Comparison of ENCODE assay signal across 1 cellular context in genomic region chr21:45875881-45876280, GRCh38.
TF ChIP-seq lines count a peak whose summit lies in the region.

No MANE protein-coding gene starts in this region.

TF ChIP-seq in WTC11, 78 proteins besides CTCF, POLR2A, EP300 and RAD21 (continued from another document):
- TF ChIP-seq, protein P1, sequence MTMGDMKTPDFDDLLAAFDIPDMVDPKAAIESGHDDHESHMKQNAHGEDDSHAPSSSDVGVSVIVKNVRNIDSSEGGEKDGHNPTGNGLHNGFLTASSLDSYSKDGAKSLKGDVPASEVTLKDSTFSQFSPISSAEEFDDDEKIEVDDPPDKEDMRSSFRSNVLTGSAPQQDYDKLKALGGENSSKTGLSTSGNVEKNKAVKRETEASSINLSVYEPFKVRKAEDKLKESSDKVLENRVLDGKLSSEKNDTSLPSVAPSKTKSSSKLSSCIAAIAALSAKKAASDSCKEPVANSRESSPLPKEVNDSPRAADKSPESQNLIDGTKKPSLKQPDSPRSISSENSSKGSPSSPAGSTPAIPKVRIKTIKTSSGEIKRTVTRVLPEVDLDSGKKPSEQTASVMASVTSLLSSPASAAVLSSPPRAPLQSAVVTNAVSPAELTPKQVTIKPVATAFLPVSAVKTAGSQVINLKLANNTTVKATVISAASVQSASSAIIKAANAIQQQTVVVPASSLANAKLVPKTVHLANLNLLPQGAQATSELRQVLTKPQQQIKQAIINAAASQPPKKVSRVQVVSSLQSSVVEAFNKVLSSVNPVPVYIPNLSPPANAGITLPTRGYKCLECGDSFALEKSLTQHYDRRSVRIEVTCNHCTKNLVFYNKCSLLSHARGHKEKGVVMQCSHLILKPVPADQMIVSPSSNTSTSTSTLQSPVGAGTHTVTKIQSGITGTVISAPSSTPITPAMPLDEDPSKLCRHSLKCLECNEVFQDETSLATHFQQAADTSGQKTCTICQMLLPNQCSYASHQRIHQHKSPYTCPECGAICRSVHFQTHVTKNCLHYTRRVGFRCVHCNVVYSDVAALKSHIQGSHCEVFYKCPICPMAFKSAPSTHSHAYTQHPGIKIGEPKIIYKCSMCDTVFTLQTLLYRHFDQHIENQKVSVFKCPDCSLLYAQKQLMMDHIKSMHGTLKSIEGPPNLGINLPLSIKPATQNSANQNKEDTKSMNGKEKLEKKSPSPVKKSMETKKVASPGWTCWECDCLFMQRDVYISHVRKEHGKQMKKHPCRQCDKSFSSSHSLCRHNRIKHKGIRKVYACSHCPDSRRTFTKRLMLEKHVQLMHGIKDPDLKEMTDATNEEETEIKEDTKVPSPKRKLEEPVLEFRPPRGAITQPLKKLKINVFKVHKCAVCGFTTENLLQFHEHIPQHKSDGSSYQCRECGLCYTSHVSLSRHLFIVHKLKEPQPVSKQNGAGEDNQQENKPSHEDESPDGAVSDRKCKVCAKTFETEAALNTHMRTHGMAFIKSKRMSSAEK (CRISPR knock-in tag; IDR thresholded peaks at IDR 0.05; ENCODE audit: borderline replicate concordance) = no peak
- TF ChIP-seq TCF7 (CRISPR knock-in tag; IDR thresholded peaks at IDR 0.05; ENCODE audit: low read depth) = no peak
- TF ChIP-seq HMGA2 (CRISPR knock-in tag; IDR thresholded peaks at IDR 0.05) = no peak
- no peak for TF ChIP-seq ZNF671 (CRISPR knock-in tag; IDR thresholded peaks at IDR 0.05)
- no peak for TF ChIP-seq ZNF219 (CRISPR knock-in tag; IDR thresholded peaks at IDR 0.05; ENCODE audit: borderline replicate concordance)
- no peak for TF ChIP-seq ZBTB43 (CRISPR knock-in tag; IDR thresholded peaks at IDR 0.05)
- no peak for TF ChIP-seq ZNF416 (CRISPR knock-in tag; IDR thresholded peaks at IDR 0.05)
- TF ChIP-seq ZNF263 (CRISPR knock-in tag; IDR thresholded peaks at IDR 0.05; ENCODE audit: low read depth) = no peak
- TF ChIP-seq, protein P2, sequence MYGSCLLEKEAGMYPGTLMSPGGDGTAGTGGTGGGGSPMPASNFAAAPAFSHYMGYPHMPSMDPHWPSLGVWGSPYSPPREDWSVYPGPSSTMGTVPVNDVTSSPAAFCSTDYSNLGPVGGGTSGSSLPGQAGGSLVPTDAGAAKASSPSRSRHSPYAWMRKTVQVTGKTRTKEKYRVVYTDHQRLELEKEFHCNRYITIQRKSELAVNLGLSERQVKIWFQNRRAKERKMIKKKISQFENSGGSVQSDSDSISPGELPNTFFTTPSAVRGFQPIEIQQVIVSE (CRISPR knock-in tag; IDR thresholded peaks at IDR 0.05; ENCODE audit: borderline replicate concordance) = no peak
- TF ChIP-seq GABPB1 (CRISPR knock-in tag; IDR thresholded peaks at IDR 0.05) = no peak
- no peak for TF ChIP-seq IRF2 (CRISPR knock-in tag; IDR thresholded peaks at IDR 0.05; ENCODE audit: borderline replicate concordance, low read depth)
- TF ChIP-seq, protein P3, sequence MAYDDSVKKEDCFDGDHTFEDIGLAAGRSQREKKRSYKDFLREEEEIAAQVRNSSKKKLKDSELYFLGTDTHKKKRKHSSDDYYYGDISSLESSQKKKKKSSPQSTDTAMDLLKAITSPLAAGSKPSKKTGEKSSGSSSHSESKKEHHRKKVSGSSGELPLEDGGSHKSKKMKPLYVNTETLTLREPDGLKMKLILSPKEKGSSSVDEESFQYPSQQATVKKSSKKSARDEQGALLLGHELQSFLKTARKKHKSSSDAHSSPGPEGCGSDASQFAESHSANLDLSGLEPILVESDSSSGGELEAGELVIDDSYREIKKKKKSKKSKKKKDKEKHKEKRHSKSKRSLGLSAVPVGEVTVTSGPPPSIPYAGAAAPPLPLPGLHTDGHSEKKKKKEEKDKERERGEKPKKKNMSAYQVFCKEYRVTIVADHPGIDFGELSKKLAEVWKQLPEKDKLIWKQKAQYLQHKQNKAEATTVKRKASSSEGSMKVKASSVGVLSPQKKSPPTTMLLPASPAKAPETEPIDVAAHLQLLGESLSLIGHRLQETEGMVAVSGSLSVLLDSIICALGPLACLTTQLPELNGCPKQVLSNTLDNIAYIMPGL (CRISPR knock-in tag; IDR thresholded peaks at IDR 0.05) = no peak
- no peak for TF ChIP-seq MXD4 (CRISPR knock-in tag; IDR thresholded peaks at IDR 0.05; ENCODE audit: borderline replicate concordance)
- TF ChIP-seq, protein P4, sequence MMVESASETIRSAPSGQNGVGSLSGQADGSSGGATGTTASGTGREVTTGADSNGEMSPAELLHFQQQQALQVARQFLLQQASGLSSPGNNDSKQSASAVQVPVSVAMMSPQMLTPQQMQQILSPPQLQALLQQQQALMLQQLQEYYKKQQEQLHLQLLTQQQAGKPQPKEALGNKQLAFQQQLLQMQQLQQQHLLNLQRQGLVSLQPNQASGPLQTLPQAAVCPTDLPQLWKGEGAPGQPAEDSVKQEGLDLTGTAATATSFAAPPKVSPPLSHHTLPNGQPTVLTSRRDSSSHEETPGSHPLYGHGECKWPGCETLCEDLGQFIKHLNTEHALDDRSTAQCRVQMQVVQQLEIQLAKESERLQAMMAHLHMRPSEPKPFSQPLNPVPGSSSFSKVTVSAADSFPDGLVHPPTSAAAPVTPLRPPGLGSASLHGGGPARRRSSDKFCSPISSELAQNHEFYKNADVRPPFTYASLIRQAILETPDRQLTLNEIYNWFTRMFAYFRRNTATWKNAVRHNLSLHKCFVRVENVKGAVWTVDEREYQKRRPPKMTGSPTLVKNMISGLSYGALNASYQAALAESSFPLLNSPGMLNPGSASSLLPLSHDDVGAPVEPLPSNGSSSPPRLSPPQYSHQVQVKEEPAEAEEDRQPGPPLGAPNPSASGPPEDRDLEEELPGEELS (CRISPR knock-in tag; IDR thresholded peaks at IDR 0.05) = no peak
- TF ChIP-seq ZSCAN18 (CRISPR knock-in tag; IDR thresholded peaks at IDR 0.05) = no peak
